Comparison of ENCODE assay signal across 30 cellular contexts in genomic region chr2:145407-145806, GRCh38.
"Had no signal": no experiment of that assay in that cellular context is flagged by ENCODE, and none has a peak within 500 bp of the region (broad histone marks: within the 10 kb centered on the region; RNA-seq: fewer than 3 reads in every experiment).

No MANE protein-coding gene starts in this region.

- H3K9ac ChIP-seq: KMS-11 had no signal

- H3K9me3 ChIP-seq: adrenal gland, body of pancreas, SJCRH30 had no signal

- H3K36me3 ChIP-seq: adrenal gland, SJCRH30 had no signal

- H3K4me1 Mint-ChIP-seq: activated CD4-positive, alpha-beta T cell treated with anti-CD3 and anti-CD28 coated beads, Interleukin-2, amount 10 ng/mL, durations not matched to agents 24 days and 14 days had no signal

- H3K4me3 ChIP-seq: adrenal gland, body of pancreas, SJCRH30, SK-N-MC had no signal

- ATAC-seq: activated CD8-positive, alpha-beta T cell treated with anti-CD3 and anti-CD28 coated beads for 36 hours; activated naive CD4-positive, alpha-beta T cell treated with anti-CD3 and anti-CD28 coated beads, Interleukin-2, amount 50 U/mL, for 72 hours; activated T-cell treated with anti-CD3 and anti-CD28 coated beads, Interleukin-2, amount 50 U/mL, for 4 hours; body of pancreas; Panc1 had no signal

- H3K4me1 ChIP-seq: adrenal gland, body of pancreas, SJCRH30 had no signal

- H3K4me3 Mint-ChIP-seq: activated CD4-positive, alpha-beta T cell treated with anti-CD3 and anti-CD28 coated beads, Interleukin-2, amount 10 ng/mL, durations not matched to agents 24 days and 14 days; activated CD8-positive, alpha-beta T cell treated with anti-CD3 and anti-CD28 coated beads for 36 hours; activated naive CD4-positive, alpha-beta T cell treated with anti-CD3 and anti-CD28 coated beads for 36 hours; activated T-cell treated with anti-CD3 and anti-CD28 coated beads, Interleukin-2, amount 50 U/mL, for 4 hours; activated T-helper 1 cell treated with anti-CD3 and anti-CD28 coated beads, Interleukin-12 subunit alpha, Interleukin-12 subunit beta, Interleukin-2, Interleukin-4 antibody, amounts not matched to agents 30 ng/mL and 10 ng/mL and 1 ng/mL, durations not matched to agents 14 hours and 24 hours and 36 hours; T-helper 1 cell treated with Interleukin-12 subunit alpha and Interleukin-12 subunit beta and Interleukin-4 antibody, amounts not matched to agents 30 μg/mL and 1 μg/mL, for 36 hours; T-helper 2 cell treated with Interferon-gamma antibody and Interleukin-4, amounts not matched to agents 5 μg/mL and 100 μg/mL, for 36 hours had no signal

- H3K27me3 ChIP-seq: body of pancreas had no signal

- FAIRE-seq: astrocyte, TTC549 had no signal

- H3K27ac Mint-ChIP-seq: activated CD4-positive, alpha-beta T cell treated with anti-CD3 and anti-CD28 coated beads, Interleukin-2, amount 10 ng/mL, durations not matched to agents 24 days and 14 days; activated CD8-positive, alpha-beta T cell treated with anti-CD3 and anti-CD28 coated beads for 36 hours; activated naive CD4-positive, alpha-beta T cell treated with anti-CD3 and anti-CD28 coated beads for 36 hours; activated naive CD4-positive, alpha-beta T cell treated with anti-CD3 and anti-CD28 coated beads, Interleukin-2, amount 50 U/mL, for 72 hours; activated T-helper 1 cell treated with anti-CD3 and anti-CD28 coated beads, Interleukin-12 subunit alpha, Interleukin-12 subunit beta, Interleukin-2, Interleukin-4 antibody, amounts not matched to agents 30 ng/mL and 10 ng/mL and 1 ng/mL, durations not matched to agents 14 hours and 24 hours and 36 hours; T-helper 1 cell treated with Interleukin-12 subunit alpha and Interleukin-12 subunit beta and Interleukin-4 antibody, amounts not matched to agents 30 μg/mL and 1 μg/mL, for 36 hours; T-helper 2 cell treated with Interferon-gamma antibody and Interleukin-4, amounts not matched to agents 5 μg/mL and 100 μg/mL, for 36 hours had no signal

- H3K36me3 Mint-ChIP-seq: activated naive CD4-positive, alpha-beta T cell treated with anti-CD3 and anti-CD28 coated beads, Interleukin-2, amount 50 U/mL, for 72 hours had no signal

- DNase-seq: activated CD4-positive, alpha-beta T cell treated with anti-CD3 and anti-CD28 coated beads, Interleukin-2, amount 10 ng/mL, durations not matched to agents 24 days and 14 days; activated CD4-positive, alpha-beta T cell treated with anti-CD3 and anti-CD28 coated beads, Interleukin-2, amount 50 U/mL, for 4 hours; activated CD8-positive, alpha-beta T cell treated with anti-CD3 and anti-CD28 coated beads for 36 hours; activated gamma-delta T cell treated with Interleukin-2 at 50 U/mL for 16 hours; activated naive CD4-positive, alpha-beta T cell treated with anti-CD3 and anti-CD28 coated beads for 36 hours; activated T-cell treated with anti-CD3 and anti-CD28 coated beads, Interleukin-2, amount 50 U/mL, for 4 hours; adrenal gland; body of pancreas; central memory CD4-positive, alpha-beta T cell; NCI-H1105; NCI-H1417 treated with DMSO at 0.1 percent for 48 hours; NCI-H187 treated with DMSO at 0.1 percent for 48 hours; NCI-H2081; NCI-H2171 treated with DMSO at 0.1 percent for 48 hours; NCI-H2227 treated with DMSO at 0.1 percent for 48 hours; NCI-H446; NCI-H524; NCI-H69; NCI-H82; SHP77; SJCRH30 had no signal

- H3K4me2 ChIP-seq: KMS-11 had no signal

- H3K9me3 Mint-ChIP-seq: activated CD4-positive, alpha-beta T cell treated with anti-CD3 and anti-CD28 coated beads, Interleukin-2, amount 10 ng/mL, durations not matched to agents 24 days and 14 days; activated CD8-positive, alpha-beta T cell treated with anti-CD3 and anti-CD28 coated beads for 36 hours; activated naive CD4-positive, alpha-beta T cell treated with anti-CD3 and anti-CD28 coated beads for 36 hours; activated naive CD4-positive, alpha-beta T cell treated with anti-CD3 and anti-CD28 coated beads, Interleukin-2, amount 50 U/mL, for 72 hours; activated T-cell treated with anti-CD3 and anti-CD28 coated beads, Interleukin-2, amount 50 U/mL, for 4 hours; activated T-helper 1 cell treated with anti-CD3 and anti-CD28 coated beads, Interleukin-12 subunit alpha, Interleukin-12 subunit beta, Interleukin-2, Interleukin-4 antibody, amounts not matched to agents 30 ng/mL and 10 ng/mL and 1 ng/mL, durations not matched to agents 14 hours and 24 hours and 36 hours; T-helper 1 cell treated with Interleukin-12 subunit alpha and Interleukin-12 subunit beta and Interleukin-4 antibody, amounts not matched to agents 30 μg/mL and 1 μg/mL, for 36 hours; T-helper 2 cell treated with Interferon-gamma antibody and Interleukin-4, amounts not matched to agents 5 μg/mL and 100 μg/mL, for 36 hours had no signal

- H3K27ac ChIP-seq: adrenal gland, body of pancreas, KMS-11, SJCRH30, SK-N-MC had no signal
